7 cellular contexts compared by ENCODE assay signal in the genomic region with DNA sequence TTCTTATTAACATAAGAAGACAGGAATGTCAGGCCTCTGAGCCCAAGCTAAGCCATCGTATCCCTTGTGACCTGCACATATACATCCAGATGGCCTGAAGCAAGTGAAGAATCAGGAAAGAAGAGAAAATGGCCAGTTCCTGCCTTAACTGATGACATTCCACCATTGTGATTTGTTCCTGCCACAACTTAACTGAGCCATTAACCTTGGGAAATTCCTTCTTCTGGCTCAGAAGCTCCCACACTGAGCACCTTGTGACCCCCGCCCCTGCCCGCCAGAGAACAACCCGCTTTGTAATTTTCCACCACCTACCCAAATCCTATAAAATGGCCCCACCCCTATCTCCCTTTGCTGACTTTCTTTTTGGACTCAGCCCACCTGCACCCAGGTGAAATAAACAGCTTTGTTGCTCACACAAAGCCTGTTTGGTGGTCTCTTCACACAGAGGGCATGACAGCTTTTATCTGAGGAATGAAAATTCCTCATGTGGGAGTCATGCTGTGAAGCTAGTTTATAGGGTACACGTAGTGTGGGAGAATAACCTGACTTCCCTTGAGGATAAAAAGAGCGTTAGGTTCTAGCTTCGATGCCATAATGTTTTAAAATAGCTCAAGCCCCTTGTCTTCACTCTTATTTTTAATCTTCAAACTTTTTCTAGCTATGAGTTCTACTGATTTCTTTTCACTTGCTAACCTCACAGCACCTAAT.
DNase-seq lines count a peak whose midpoint lies in the region; ATAC-seq and TF ChIP-seq lines count a peak whose summit lies in the region.
"Not testable (repeated sequence)": the region's sequence is repeated elsewhere in the genome, so short reads cannot be mapped to it uniquely, and the experiment has no call there.

No MANE protein-coding gene starts in this region.

- WGBS in mesenchymal stem cell, result 75% methylated on average over 6 of the region's 7 CpGs
- 87 to 93% (median 90%) methylated on average over 7 of the region's 7 CpGs for WGBS in spleen, 5 donors

- H3K27ac ChIP-seq in GM23338 (ENCODE audit: low read depth) (peak overlapping the region; percentile 84; the same call in 1 of the 2 replicates), spleen (peak overlapping the region in 6 of 8 donors; percentile 42 to 70 (median 60))
- not testable (repeated sequence) for H3K27ac ChIP-seq in cardiac muscle cell; mesenchymal stem cell (ENCODE audit: low read length, poor library complexity, severe bottlenecking)

- H3K4me1 ChIP-seq in GM23338 (ENCODE audit: insufficient read depth); cardiac muscle cell (ENCODE audit: low read depth); mesenchymal stem cell (ENCODE audit: control insufficient read depth, insufficient read depth, low read depth, low read length); spleen: not testable (repeated sequence)

- not testable (repeated sequence) for H3K9me3 ChIP-seq in cardiac muscle cell (ENCODE audit: low read depth); mesenchymal stem cell (ENCODE audit: control insufficient read depth, low read length); spleen

- peak overlapping the region; percentile 61 for H2BK120ac ChIP-seq in mesenchymal stem cell (ENCODE audit: low read depth, low read length)

- H3K79me2 ChIP-seq in GM23338 (replicated peaks; ENCODE audit: insufficient read depth), result not testable (repeated sequence)

- H3K36me3 Mint-ChIP-seq in GM23338 (ENCODE audit: low read depth), result not testable (repeated sequence)

- intact Hi-C loops in spleen (cut with DNase I; ENCODE audit: low total_unique reads), result not testable (repeated sequence)

- H3K4me2 ChIP-seq in GM23338; mesenchymal stem cell (ENCODE audit: low read length, poor library complexity, severe bottlenecking): not testable (repeated sequence)

- H4K8ac ChIP-seq in mesenchymal stem cell (ENCODE audit: low read length), result peak overlapping the region; percentile 41

- H4K20me1 ChIP-seq in GM23338 (replicated peaks; ENCODE audit: insufficient read depth), result not testable (repeated sequence)

- not testable (repeated sequence) for H3K79me1 ChIP-seq in mesenchymal stem cell (replicated peaks; ENCODE audit: low read length, poor library complexity, severe bottlenecking)

- ATAC-seq in GM23338, result not testable (repeated sequence)

- not testable (repeated sequence) for H3K4me3 Mint-ChIP-seq in GM23338

- H3K14ac ChIP-seq in mesenchymal stem cell (ENCODE audit: low read length in 2 of 2), result not testable (repeated sequence)

- H4K91ac ChIP-seq in mesenchymal stem cell (ENCODE audit: low read length), result not testable (repeated sequence)

- not testable (repeated sequence) for H2BK5ac ChIP-seq in mesenchymal stem cell (ENCODE audit: low read depth, low read length, poor library complexity, severe bottlenecking)

- peak overlapping the region; percentile 21 to 66 for H3K18ac ChIP-seq in mesenchymal stem cell (ENCODE audit: low read depth in 1 of 2, low read length in 2 of 2)

- peak; percentile 33 for DNase-seq in GM23338 (ENCODE audit: low spot score)
- DNase-seq in NCI-H226, result peak; percentile 89
- peak; percentile 82 for DNase-seq in amniotic epithelial cell (ENCODE audit: low read depth)
- peak; percentile 72 for DNase-seq in choroid plexus epithelial cell (ENCODE audit: low read depth)
- peak; percentile 11 to 43 for DNase-seq in cardiac muscle cell (ENCODE audit: low read depth in 1 of 2, low spot score in 1 of 2)
- DNase-seq in mesenchymal stem cell, result peak; percentile 30
- not testable (repeated sequence) for DNase-seq in spleen

- TF ChIP-seq POLR2A in spleen (IDR thresholded peaks at IDR 0.05), result not testable (repeated sequence)

- H3K23ac ChIP-seq in mesenchymal stem cell (ENCODE audit: low read length in 2 of 2), result not testable (repeated sequence)

- H3K9me3 Mint-ChIP-seq in GM23338, result not testable (repeated sequence)

- not testable (repeated sequence) for H3K27me3 ChIP-seq in GM23338 (ENCODE audit: insufficient read depth); cardiac muscle cell; mesenchymal stem cell (ENCODE audit: control insufficient read depth in 1 of 2, insufficient read depth in 1 of 2, low read length in 2 of 2); spleen (replicated peaks in 1 of 7)

- H3K9ac ChIP-seq in mesenchymal stem cell (ENCODE audit: low read length), result not testable (repeated sequence)

- H2AK5ac ChIP-seq in mesenchymal stem cell (ENCODE audit: low read length, severe bottlenecking), result not testable (repeated sequence)

- H3K4ac ChIP-seq in mesenchymal stem cell (ENCODE audit: low read depth in 1 of 2, low read length in 2 of 2), result not testable (repeated sequence)

- TF ChIP-seq CTCF in GM23338 (conservative IDR thresholded peaks at IDR 0.05; ENCODE audit: low read depth in 2 of 2); choroid plexus epithelial cell (conservative IDR thresholded peaks at IDR 0.05; ENCODE audit: low read depth, low read length); cardiac muscle cell (IDR thresholded peaks at IDR 0.05; ENCODE audit: low read depth, low read length); spleen (IDR thresholded peaks at IDR 0.05 in 8 of 11, conservative IDR thresholded peaks at IDR 0.05 in 3 of 11): not testable (repeated sequence)

- peak overlapping the region; percentile 28 for H2BK15ac ChIP-seq in mesenchymal stem cell (ENCODE audit: low read depth, poor library complexity, severe bottlenecking)

- H2BK12ac ChIP-seq in mesenchymal stem cell (ENCODE audit: low read length in 2 of 2), result not testable (repeated sequence)

- H3K9me2 ChIP-seq in GM23338 (ENCODE audit: insufficient read depth), result not testable (repeated sequence)

- not testable (repeated sequence) for H3K27ac Mint-ChIP-seq in GM23338

- H3K27me3 Mint-ChIP-seq in GM23338 (ENCODE audit: insufficient read depth, low read depth, poor library complexity), result not testable (repeated sequence)

- not testable (repeated sequence) for H3K4me1 Mint-ChIP-seq in GM23338

- H2AFZ ChIP-seq in GM23338; mesenchymal stem cell (ENCODE audit: low read depth, low read length): not testable (repeated sequence)

- H3K4me3 ChIP-seq in GM23338; choroid plexus epithelial cell (ENCODE audit: low read depth, low read length); cardiac muscle cell; mesenchymal stem cell (ENCODE audit: insufficient read depth in 1 of 2, low read depth in 1 of 2, low read length in 2 of 2); spleen: not testable (repeated sequence)

- not testable (repeated sequence) for H3F3A ChIP-seq in GM23338 (replicated peaks; ENCODE audit: low read depth)

- not testable (repeated sequence) for H3K36me3 ChIP-seq in GM23338 (ENCODE audit: insufficient read depth); cardiac muscle cell; mesenchymal stem cell (ENCODE audit: control insufficient read depth in 1 of 2, insufficient read depth in 2 of 2, low read depth in 1 of 2, low read length in 2 of 2); spleen
